ENCODE assay signal across 23 cellular contexts in the genomic region with DNA sequence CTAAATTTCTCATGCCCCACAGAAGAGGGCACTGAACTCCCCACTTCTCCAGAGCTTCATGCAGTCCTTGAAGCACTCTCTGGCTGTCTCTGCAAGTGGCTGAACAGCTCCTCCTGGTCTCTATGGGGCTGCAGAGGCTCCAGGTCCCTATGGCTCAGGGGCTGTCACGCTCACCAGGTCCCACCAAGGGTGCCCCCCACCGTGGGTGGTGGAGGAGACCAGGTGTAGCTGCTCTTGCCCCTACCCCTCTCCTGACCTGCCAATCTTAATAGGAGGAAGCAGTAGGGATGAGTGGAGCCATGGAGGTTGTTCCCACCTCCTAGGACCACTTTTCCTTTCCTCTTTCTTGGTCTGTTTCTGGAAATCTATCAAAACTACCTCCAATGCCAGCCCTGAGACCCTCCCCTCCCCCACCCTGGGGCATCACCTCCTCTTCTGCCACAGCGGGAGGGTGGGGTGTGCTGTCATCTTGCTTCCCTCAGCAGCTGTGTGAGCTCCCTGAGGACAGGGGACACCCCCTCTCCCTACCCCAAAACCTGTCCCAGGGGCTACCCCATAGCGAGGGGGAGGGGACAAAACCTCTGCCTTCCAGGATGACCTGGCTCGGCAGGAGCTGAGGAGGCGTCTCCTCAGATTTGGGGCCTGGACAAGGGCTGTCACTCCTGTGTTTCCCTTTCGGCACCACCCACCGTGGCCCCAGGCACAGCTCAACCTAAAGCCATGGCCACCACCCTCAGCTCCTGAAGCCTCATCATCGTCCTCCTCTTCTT. TPM values are rescaled to one million over a fixed set of nuclear protein-coding genes. Genes with fewer than 3 reads are reported as not detected.
"Had no signal": no experiment of that assay in that cellular context is flagged by ENCODE, and none has a peak within 500 bp of the region (broad histone marks: within the 10 kb centered on the region; RNA-seq: fewer than 3 reads in every experiment).

No MANE protein-coding gene starts in this region.

- H3K36me3 Mint-ChIP-seq: natural killer cell had no signal

- H3K4me3 Mint-ChIP-seq: central memory CD8-positive, alpha-beta T cell; effector memory CD8-positive, alpha-beta T cell; natural killer cell had no signal

- H3K27ac Mint-ChIP-seq: effector memory CD8-positive, alpha-beta T cell; natural killer cell had no signal

- H3K4me3 ChIP-seq: gastrocnemius medialis, heart left ventricle, hepatocyte, lower lobe of right lung, psoas muscle, skin epidermis, spleen, stomach, thyroid gland had no signal

- ATAC-seq: effector memory CD8-positive, alpha-beta T cell; gastrocnemius medialis; heart left ventricle; left ventricle myocardium superior; lower lobe of right lung; natural killer cell; psoas muscle had no signal

- H3K27ac ChIP-seq: gastrocnemius medialis, heart left ventricle, hepatocyte, lower lobe of right lung, neutrophil, parathyroid adenoma, psoas muscle, skin epidermis, spleen, stomach, thyroid gland had no signal

- H3K9me3 Mint-ChIP-seq: natural killer cell had no signal

- DNase-seq: cortex of kidney; effector memory CD8-positive, alpha-beta T cell; foreskin fibroblast; gastrocnemius medialis; heart left ventricle; left ventricle myocardium superior; lower lobe of right lung; natural killer cell; stimulated activated naive CD4-positive, alpha-beta T cell treated with Interleukin-2 at 50 U/mL for 16 hours; stomach; thyroid gland; trophoblast cell had no signal

- H3K4me1 Mint-ChIP-seq: central memory CD8-positive, alpha-beta T cell; natural killer cell had no signal

RNA-seq across cellular contexts. Expression of gene RAET1E, which starts 12.0 kb away (rescaled TPM):
- total RNA-seq: glomerular endothelial cell, hepatocyte, lower lobe of right lung, mononuclear cell, natural killer cell, renal cortical epithelial cell, stomach, temporal lobe had no signal

RNA-seq across cellular contexts. Expression of gene RAET1G, which starts 13.0 kb away (rescaled TPM):
- total RNA-seq: mononuclear cell had no signal

RNA-seq across cellular contexts. Expression of gene ULBP2, which starts 31.9 kb away (rescaled TPM):
- total RNA-seq: spleen had no signal
